ENCODE assay signal across 1 cellular context in genomic region chr2:223215136-223215535, GRCh38.
TF ChIP-seq lines count a peak whose summit lies in the region.

No MANE protein-coding gene starts in this region.

TF ChIP-seq in SK-N-SH, 30 proteins besides CTCF, POLR2A, EP300 and RAD21 (continued from another document):
- no peak for TF ChIP-seq ZBTB33 (IDR thresholded peaks at IDR 0.05; ENCODE audit: borderline replicate concordance, low read depth)
- TF ChIP-seq JUND (IDR thresholded peaks at IDR 0.05), result no peak
- TF ChIP-seq GATA2 (CRISPR knock-in tag; IDR thresholded peaks at IDR 0.05), result no peak
- TF ChIP-seq YY1 (IDR thresholded peaks at IDR 0.05; ENCODE audit: low read depth), result no peak
- no peak for TF ChIP-seq RFX5 (IDR thresholded peaks at IDR 0.05; ENCODE audit: low read length)
- TF ChIP-seq TAF1 (IDR thresholded peaks at IDR 0.05; ENCODE audit: borderline replicate concordance, low read depth, low read length), result no peak
- TF ChIP-seq RCOR1 (IDR thresholded peaks at IDR 0.05; ENCODE audit: low read length), result no peak
TF ChIP-seq in SK-N-SH: peak in this region for 0.
